In the genomic region with DNA sequence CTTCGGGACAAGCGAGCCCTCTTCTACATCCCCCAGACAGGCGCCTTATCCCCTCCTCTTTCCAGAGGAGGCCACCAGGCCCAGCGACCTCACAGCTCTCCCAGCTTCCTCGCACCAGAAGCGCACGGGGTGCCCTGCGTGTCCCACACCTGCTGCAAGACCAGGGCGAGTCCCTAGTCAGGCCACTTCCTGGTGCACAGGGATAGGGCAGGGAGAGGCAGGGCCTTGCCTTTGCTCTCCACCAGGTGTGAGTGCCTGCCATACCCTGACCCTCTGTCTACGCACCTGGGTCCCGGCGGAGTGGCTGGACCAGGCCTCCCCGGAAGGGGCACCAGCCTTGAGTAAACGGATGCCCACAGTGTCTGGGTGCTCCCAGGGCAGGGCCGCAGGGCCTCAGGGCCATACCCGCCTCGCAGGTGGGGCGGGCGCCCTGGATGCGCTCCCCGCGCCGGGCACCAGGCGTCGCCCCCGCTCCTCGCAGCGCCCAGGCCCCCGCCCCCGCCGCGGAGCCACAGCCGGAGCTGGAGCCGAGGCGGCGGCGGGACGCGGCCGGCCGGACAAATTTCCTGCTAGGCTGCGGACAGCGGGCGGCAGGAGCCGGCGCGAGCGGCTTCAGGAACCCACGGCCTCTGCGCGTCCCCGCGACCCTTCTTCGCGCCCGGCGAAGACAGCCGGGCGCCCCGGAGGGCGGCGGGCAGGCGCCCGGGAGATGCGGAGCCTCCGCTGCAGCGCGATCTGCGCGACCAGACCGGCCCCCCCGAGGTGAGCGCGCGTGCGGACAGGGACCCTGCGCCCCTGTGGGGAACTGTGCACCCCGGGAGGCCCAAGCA, we compare ENCODE assay signal across 8 cellular contexts. TPM values are rescaled to one million over a fixed set of nuclear protein-coding genes. Genes with fewer than 3 reads are reported as not detected.
A peak's percentile ranks its signal among the peaks of the same experiment; 100 is the strongest.
DNase-seq lines count a peak whose midpoint lies in the region; ATAC-seq and TF ChIP-seq lines count a peak whose summit lies in the region.

A gene with protein sequence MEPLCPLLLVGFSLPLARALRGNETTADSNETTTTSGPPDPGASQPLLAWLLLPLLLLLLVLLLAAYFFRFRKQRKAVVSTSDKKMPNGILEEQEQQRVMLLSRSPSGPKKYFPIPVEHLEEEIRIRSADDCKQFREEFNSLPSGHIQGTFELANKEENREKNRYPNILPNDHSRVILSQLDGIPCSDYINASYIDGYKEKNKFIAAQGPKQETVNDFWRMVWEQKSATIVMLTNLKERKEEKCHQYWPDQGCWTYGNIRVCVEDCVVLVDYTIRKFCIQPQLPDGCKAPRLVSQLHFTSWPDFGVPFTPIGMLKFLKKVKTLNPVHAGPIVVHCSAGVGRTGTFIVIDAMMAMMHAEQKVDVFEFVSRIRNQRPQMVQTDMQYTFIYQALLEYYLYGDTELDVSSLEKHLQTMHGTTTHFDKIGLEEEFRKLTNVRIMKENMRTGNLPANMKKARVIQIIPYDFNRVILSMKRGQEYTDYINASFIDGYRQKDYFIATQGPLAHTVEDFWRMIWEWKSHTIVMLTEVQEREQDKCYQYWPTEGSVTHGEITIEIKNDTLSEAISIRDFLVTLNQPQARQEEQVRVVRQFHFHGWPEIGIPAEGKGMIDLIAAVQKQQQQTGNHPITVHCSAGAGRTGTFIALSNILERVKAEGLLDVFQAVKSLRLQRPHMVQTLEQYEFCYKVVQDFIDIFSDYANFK (plus strand): TSS at position 556 of the 830 bp plus-strand sequence. CDS start 133,779 bp downstream, outside the sequence.

- no peak within 1 kb of the TSS for H3K9ac ChIP-seq in IMR-90 (ENCODE audit: low read depth, low read length)

- no peak within 1 kb of the TSS for H3K14ac ChIP-seq in IMR-90 (replicated peaks; ENCODE audit: low read depth, low read length)

- DNase-seq in DMS153 (lab: John Stamatoyannopoulos, UW) (peak; percentile 36), IMR-90 (peak; percentile 24), left kidney (ENCODE audit: low read depth, low spot score) (peak; percentile 86)
- DNase-seq in activated CD4-positive, CD25-positive, alpha-beta regulatory T cell treated with anti-CD3 and anti-CD28 coated beads, Interleukin-2, amount 50 U/mL, for 16 hours (ENCODE audit: low read depth, low spot score) = peak; percentile 27
- DNase-seq in central memory CD8-positive, alpha-beta T cell (ENCODE audit: low spot score in 2 of 2) = peak; percentile 30 to 42
- peak; percentile 44 to 63 (median 57) for DNase-seq in stimulated activated CD4-positive, alpha-beta T cell treated with anti-CD3 and anti-CD28 coated beads, Interleukin-1b, Interleukin-23, amount 100 ng/mL, for 24 hours (ENCODE audit: low read depth in 4 of 4, low spot score in 1 of 4)
- no peak for DNase-seq in NK-92 treated with Interleukin-12 subunit alpha and Interleukin-12 subunit beta, amount 100 ng/mL, for 24 hours (lab: John Stamatoyannopoulos, UW)

- no peak within 1 kb of the TSS for H3K23ac ChIP-seq in IMR-90 (ENCODE audit: low read depth, low read length)

- H3K27ac ChIP-seq in IMR-90 (ENCODE audit: insufficient read depth, low read length) = no peak within 1 kb of the TSS

- peaks cover 3% of the 10 kb centered on the region; the same call in 1 of the 2 replicates for H3K27me3 ChIP-seq in IMR-90 (ENCODE audit: control insufficient read depth, insufficient read depth, low read length)

- dilution Hi-C loops in IMR-90 (cut with HindIII; ENCODE audit: low sequenced_read_pairs, unreplicated experiment) = no loop called here

- WGBS in IMR-90 (ENCODE audit: extremely low coverage in 2 of 2, insufficient read length in 1 of 2), 2 experiments = 0% methylated on average over 15 of the region's 78 CpGs; no CpG with 5 or more reads in 1 of the 2 experiments

- peak within 1 kb of the TSS; percentile 13 for H2AK9ac ChIP-seq in IMR-90 (replicated peaks; ENCODE audit: low read depth, low read length, poor library complexity)

- POLR2A ChIA-PET in IMR-90 (lab: Charles Lee; ENCODE audit: unreplicated experiment) = no interaction called here

- H3K4me3 Mint-ChIP-seq in central memory CD8-positive, alpha-beta T cell = peak within 1 kb of the TSS; percentile 50

- H3K56ac ChIP-seq in IMR-90 (ENCODE audit: extremely low read depth, insufficient read depth, low read length) = no peak within 1 kb of the TSS

- H3K9me3 Mint-ChIP-seq in central memory CD8-positive, alpha-beta T cell = no peaks in the 10 kb centered on the region

- no peaks in the 10 kb centered on the region for H3K4me1 Mint-ChIP-seq in central memory CD8-positive, alpha-beta T cell

- H4K20me1 ChIP-seq in IMR-90 (ENCODE audit: insufficient read depth, low read length) = no peaks in the 10 kb centered on the region

- intact Hi-C loops in IMR-90 (cut with micrococcal nuclease) = loop anchor here (1.0 to 10.0 kb wide), 3 partner anchors 105 to 248 kb away; no protein-coding TSS in a partner anchor

- no peak within 1 kb of the TSS for H2BK5ac ChIP-seq in IMR-90 (ENCODE audit: low read depth, low read length, poor library complexity, severe bottlenecking)

- no peaks in the 10 kb centered on the region for H3K36me3 ChIP-seq in IMR-90 (ENCODE audit: control insufficient read depth, insufficient read depth, low read length)

- H2AFZ ChIP-seq in IMR-90 (replicated peaks; ENCODE audit: low read length, poor library complexity) = peak within 1 kb of the TSS; percentile 80

- CTCF ChIA-PET in IMR-90 (lab: Yijun Ruan, JAX) = interaction anchor here (0.9 to 3.5 kb wide), 2 partner anchors 16 to 103 kb away, joined by 4 to 24 read pairs; no protein-coding TSS in a partner anchor

- peak within 1 kb of the TSS; percentile 53; the same call in 1 of the 2 replicates for H3K4me2 ChIP-seq in IMR-90 (ENCODE audit: low read depth, low read length)

- no peak within 1 kb of the TSS for H2BK15ac ChIP-seq in IMR-90 (ENCODE audit: low read depth, low read length)

- ATAC-seq in GM21526 (IDR thresholded peaks at IDR 0.05; ENCODE audit: low FRiP score, unreplicated experiment) = peak; percentile 93
- ATAC-seq in IMR-90 (ENCODE audit: low read depth) = peak; percentile 94
- ATAC-seq in central memory CD8-positive, alpha-beta T cell (replicated peaks; ENCODE audit: extremely low read depth, poor library complexity, severe bottlenecking) = peak; percentile 79

- peak within 1 kb of the TSS; percentile 42 for H3K4me3 ChIP-seq in IMR-90 (ENCODE audit: insufficient read depth, low read depth, low read length)

- H3K27ac Mint-ChIP-seq in central memory CD8-positive, alpha-beta T cell (ENCODE audit: low read depth) = no peak within 1 kb of the TSS

- no peak within 1 kb of the TSS for H2AK5ac ChIP-seq in IMR-90 (ENCODE audit: low read depth, low read length)

- no TSS peak for BruUV-seq in IMR-90 (replicated peaks; lab: Mats Ljungman, UMichigan)

- H3K4me1 ChIP-seq in IMR-90 (ENCODE audit: control insufficient read depth, insufficient read depth, low read length) = peaks cover 4% of the 10 kb centered on the region; the same call in 1 of the 2 replicates

- H3K4ac ChIP-seq in IMR-90 (ENCODE audit: low read depth, low read length) = no peak within 1 kb of the TSS

- H4K91ac ChIP-seq in IMR-90 (ENCODE audit: insufficient read depth, low read depth, low read length) = no peak within 1 kb of the TSS

- in situ Hi-C loops in IMR-90 (cut with MboI; ENCODE audit: low sequenced_read_pairs) = no loop called here

- H3K27me3 Mint-ChIP-seq in central memory CD8-positive, alpha-beta T cell = peaks cover 55% of the 10 kb centered on the region

- peak; percentile 76 for TF ChIP-seq RAD21 in IMR-90 (IDR thresholded peaks at IDR 0.05; ENCODE audit: low read length)

- H4K5ac ChIP-seq in IMR-90 (ENCODE audit: low read depth, low read length) = no peak within 1 kb of the TSS

- peaks cover 11% of the 10 kb centered on the region for H3K9me1 ChIP-seq in IMR-90 (ENCODE audit: insufficient read depth, low read length)

- no peaks in the 10 kb centered on the region for H3K9me3 ChIP-seq in IMR-90 (ENCODE audit: control insufficient read depth, insufficient read depth, low read length)

- TF ChIP-seq POLR2A in IMR-90 (IDR thresholded peaks at IDR 0.05; ENCODE audit: low read depth, low read length) = no peak

- H2BK20ac ChIP-seq in IMR-90 (ENCODE audit: low read depth, low read length) = no peak within 1 kb of the TSS

- H3K18ac ChIP-seq in IMR-90 (ENCODE audit: low read depth, low read length) = no peak within 1 kb of the TSS

- H3K79me1 ChIP-seq in IMR-90 (ENCODE audit: low read depth in 1 of 2, low read length in 2 of 2) = no peaks in the 10 kb centered on the region

- H3K36me3 Mint-ChIP-seq in central memory CD8-positive, alpha-beta T cell (ENCODE audit: insufficient read depth) = no peaks in the 10 kb centered on the region

- TF ChIP-seq CTCF in IMR-90 (conservative IDR thresholded peaks at IDR 0.05; ENCODE audit: low read depth, low read length) = peak; percentile 70

- no peak within 1 kb of the TSS for H4K8ac ChIP-seq in IMR-90 (ENCODE audit: low read depth in 2 of 2, low read length in 2 of 2)

- no peak within 1 kb of the TSS for H2BK120ac ChIP-seq in IMR-90 (ENCODE audit: low read depth, low read length)

TF ChIP-seq in IMR-90, 13 proteins besides CTCF, POLR2A, EP300 and RAD21:
- no peak for TF ChIP-seq BHLHE40 (IDR thresholded peaks at IDR 0.05; ENCODE audit: low read depth, low read length)
- peak; percentile 84 for TF ChIP-seq SMC3 (IDR thresholded peaks at IDR 0.05; ENCODE audit: low read depth, low read length)
- TF ChIP-seq MXI1 (IDR thresholded peaks at IDR 0.05; ENCODE audit: borderline replicate concordance, low read depth, low read length) = no peak
- no peak for TF ChIP-seq RFX5 (IDR thresholded peaks at IDR 0.05; ENCODE audit: low read depth, low read length)
- TF ChIP-seq MAZ (IDR thresholded peaks at IDR 0.05; ENCODE audit: borderline replicate concordance, low read depth, low read length) = peak; percentile 63; the same call in 1 of the 2 replicates
- no peak for TF ChIP-seq FOS (IDR thresholded peaks at IDR 0.05; ENCODE audit: low read depth, low read length)

RNA-seq across cellular contexts. Expression of the gene that starts here (rescaled TPM):
- total RNA-seq in IMR-90 (2012; rRNA removed) = 0.54 and 0.56 TPM in 2 replicates
- 0.26 and 0.34 TPM in 2 replicates for polyA plus RNA-seq in IMR-90 (2012; rRNA removed)
- 0.12 and 0.56 TPM in 2 replicates for polyA plus RNA-seq in IMR-90 (2012; cell fraction: cytosol; rRNA removed)
- 0.62 and 0.84 TPM in 2 replicates for polyA plus RNA-seq in IMR-90 (2012; cell fraction: nucleus; rRNA removed; ENCODE audit: low replicate concordance)

Comparison
In these comparisons a context has a peak if more than half of its experiments do, and no peak if none do; other contexts are left out.
1. Peak in DNase-seq, ATAC-seq, H3K4me3 ChIP-seq and H3K4me2 ChIP-seq in IMR-90; RNA of the gene not detected or under 1 TPM.